In genomic region chr3:48500656-48501055, GRCh38 we compare ENCODE assay signal across 32 cellular contexts. TPM values are rescaled to one million over a fixed set of nuclear protein-coding genes. Genes with fewer than 3 reads are reported as not detected.
A peak's percentile ranks its signal among the peaks of the same experiment; 100 is the strongest.
DNase-seq lines count a peak whose midpoint lies in the region; ATAC-seq and TF ChIP-seq lines count a peak whose summit lies in the region.
"Had no signal": no experiment of that assay in that cellular context is flagged by ENCODE, and none has a peak within 500 bp of the region (broad histone marks: within the 10 kb centered on the region; RNA-seq: fewer than 3 reads in every experiment).

No MANE protein-coding gene starts in this region.

- H3K4me1 Mint-ChIP-seq in activated naive CD8-positive, alpha-beta T cell treated with anti-CD3 and anti-CD28 coated beads for 36 hours: peaks cover 16% of the 10 kb centered on the region
- H3K4me1 Mint-ChIP-seq in activated naive CD8-positive, alpha-beta T cell treated with anti-CD3 and anti-CD28 coated beads, Interleukin-2, amount 50 U/mL, for 24 hours: peaks cover 24% of the 10 kb centered on the region
- peaks cover 39% of the 10 kb centered on the region for H3K4me1 Mint-ChIP-seq in T-helper 17 cell

- H3K4me3 ChIP-seq in gastroesophageal sphincter: no peak overlapping the region
- H3K4me3 ChIP-seq: GM12878, hepatocyte, left lung, right lobe of liver, thyroid gland had no signal

- no peak overlapping the region for H3K4me3 Mint-ChIP-seq in activated naive CD8-positive, alpha-beta T cell treated with anti-CD3 and anti-CD28 coated beads for 36 hours
- H3K4me3 Mint-ChIP-seq in activated naive CD8-positive, alpha-beta T cell treated with anti-CD3 and anti-CD28 coated beads, Interleukin-2, amount 50 U/mL, for 24 hours: no peak overlapping the region
- H3K4me3 Mint-ChIP-seq in T-helper 17 cell: no peak overlapping the region
- H3K4me3 Mint-ChIP-seq: activated naive CD8-positive, alpha-beta T cell treated with anti-CD3 and anti-CD28 coated beads, Interleukin-2, amount 10 ng/mL, durations not matched to agents 7 days and 5 days; immature natural killer cell; mesothelial cell of epicardium; stimulated activated naive CD8-positive, alpha-beta T cell treated with anti-CD3 and anti-CD28 coated beads, Interleukin-15, amount 100 ng/mL, for 72 hours had no signal

- H3K4me1 ChIP-seq in gastroesophageal sphincter: peaks cover 0 to 33% (median 17%) of the 10 kb centered on the region in 3 donors

- peaks cover 0 to 52% of the 10 kb centered on the region in 2 donors for H3K36me3 ChIP-seq in gastroesophageal sphincter

- TF ChIP-seq EP300 in gastroesophageal sphincter (IDR thresholded peaks at IDR 0.05): no peak

- peak overlapping the region; percentile 40 for H3K27ac Mint-ChIP-seq in activated naive CD8-positive, alpha-beta T cell treated with anti-CD3 and anti-CD28 coated beads for 36 hours
- no peak overlapping the region for H3K27ac Mint-ChIP-seq in activated naive CD8-positive, alpha-beta T cell treated with anti-CD3 and anti-CD28 coated beads, Interleukin-2, amount 50 U/mL, for 24 hours
- H3K27ac Mint-ChIP-seq in T-helper 17 cell: peak overlapping the region; percentile 96
- H3K27ac Mint-ChIP-seq: activated T-helper 2 cell treated with anti-CD3 and anti-CD28 coated beads, Interferon-gamma antibody, Interleukin-2, Interleukin-4, amounts not matched to agents 10 μg/mL and 5 μg/mL and 100 μg/mL, durations not matched to agents 14 hours and 24 hours and 36 hours; mesothelial cell of epicardium; stimulated activated naive CD8-positive, alpha-beta T cell treated with anti-CD3 and anti-CD28 coated beads, Interleukin-15, amount 100 ng/mL, for 72 hours had no signal

- H3K27me3 Mint-ChIP-seq in activated naive CD8-positive, alpha-beta T cell treated with anti-CD3 and anti-CD28 coated beads for 36 hours: no peaks in the 10 kb centered on the region
- H3K27me3 Mint-ChIP-seq in activated naive CD8-positive, alpha-beta T cell treated with anti-CD3 and anti-CD28 coated beads, Interleukin-2, amount 50 U/mL, for 24 hours: no peaks in the 10 kb centered on the region
- H3K27me3 Mint-ChIP-seq in T-helper 17 cell: no peaks in the 10 kb centered on the region
- H3K27me3 Mint-ChIP-seq: activated naive CD8-positive, alpha-beta T cell treated with anti-CD3 and anti-CD28 coated beads, Interleukin-2, amount 10 ng/mL, durations not matched to agents 7 days and 5 days; stimulated activated naive CD8-positive, alpha-beta T cell treated with anti-CD3 and anti-CD28 coated beads, Interleukin-15, amount 100 ng/mL, for 72 hours had no signal

- WGBS in gastroesophageal sphincter (ENCODE audit: low coverage in 1 of 2), 2 donors: 92 to 100% methylated on average over 2 to 3 of the region's 5 CpGs

- no peak overlapping the region for H3K27ac ChIP-seq in gastroesophageal sphincter
- H3K27ac ChIP-seq: hepatocyte, right lobe of liver, thyroid gland, VCaP had no signal

- no peak for TF ChIP-seq POLR2A in gastroesophageal sphincter (IDR thresholded peaks at IDR 0.05)

- no peak for DNase-seq in activated naive CD8-positive, alpha-beta T cell treated with anti-CD3 and anti-CD28 coated beads for 36 hours
- no peak for DNase-seq in activated naive CD8-positive, alpha-beta T cell treated with anti-CD3 and anti-CD28 coated beads, Interleukin-2, amount 50 U/mL, for 24 hours
- no peak for DNase-seq in T-helper 17 cell
- DNase-seq in DMS153 (lab: John Stamatoyannopoulos, UW): no peak
- DNase-seq in NCI-H510A (lab: John Stamatoyannopoulos, UW): no peak
- DNase-seq: activated CD8-positive, alpha-beta memory T cell treated with anti-CD3 and anti-CD28 coated beads, Interleukin-2, amount 50 U/mL, for 4 hours; activated naive CD8-positive, alpha-beta T cell treated with anti-CD3 and anti-CD28 coated beads, Interleukin-2, amount 10 ng/mL, durations not matched to agents 7 days and 5 days; AML-193; Caco-2; cerebellar nuclear complex; DND-41; foreskin fibroblast; H7; immature natural killer cell; Karpas-422; left lung; NCI-H1694 treated with DMSO at 0.1 percent for 48 hours; NCI-H2171 treated with DMSO at 0.1 percent for 48 hours; NCI-H526 treated with DMSO at 0.1 percent for 48 hours; right lobe of liver; SK-N-SH; stimulated activated naive CD8-positive, alpha-beta T cell treated with anti-CD3 and anti-CD28 coated beads, Interleukin-15, amount 100 ng/mL, for 72 hours; thyroid gland had no signal

- H3K27me3 ChIP-seq in gastroesophageal sphincter: no peaks in the 10 kb centered on the region
- H3K27me3 ChIP-seq: hepatocyte, left lung, right lobe of liver, thyroid gland had no signal

- no peak for ATAC-seq in activated naive CD8-positive, alpha-beta T cell treated with anti-CD3 and anti-CD28 coated beads, Interleukin-2, amount 50 U/mL, for 24 hours
- no peak for ATAC-seq in T-helper 17 cell
- ATAC-seq in esophagus mucosa: peak; percentile 59
- ATAC-seq in gastroesophageal sphincter: no peak
- no peak for ATAC-seq in HG03571 (IDR thresholded peaks at IDR 0.05; ENCODE audit: unreplicated experiment)
- ATAC-seq: GM12878; left lung; right lobe of liver; stimulated activated naive CD8-positive, alpha-beta T cell treated with anti-CD3 and anti-CD28 coated beads, Interleukin-15, amount 100 ng/mL, for 72 hours had no signal

- TF ChIP-seq CTCF in gastroesophageal sphincter (IDR thresholded peaks at IDR 0.05): no peak

- H3K36me3 Mint-ChIP-seq in activated naive CD8-positive, alpha-beta T cell treated with anti-CD3 and anti-CD28 coated beads for 36 hours: peaks cover 9% of the 10 kb centered on the region
- peaks cover 15% of the 10 kb centered on the region for H3K36me3 Mint-ChIP-seq in activated naive CD8-positive, alpha-beta T cell treated with anti-CD3 and anti-CD28 coated beads, Interleukin-2, amount 50 U/mL, for 24 hours (ENCODE audit: low read depth)
- H3K36me3 Mint-ChIP-seq in T-helper 17 cell (ENCODE audit: low read depth): peaks cover 2% of the 10 kb centered on the region

- H3K9me3 Mint-ChIP-seq in activated naive CD8-positive, alpha-beta T cell treated with anti-CD3 and anti-CD28 coated beads for 36 hours: no peaks in the 10 kb centered on the region
- no peaks in the 10 kb centered on the region for H3K9me3 Mint-ChIP-seq in activated naive CD8-positive, alpha-beta T cell treated with anti-CD3 and anti-CD28 coated beads, Interleukin-2, amount 50 U/mL, for 24 hours
- H3K9me3 Mint-ChIP-seq: activated naive CD8-positive, alpha-beta T cell treated with anti-CD3 and anti-CD28 coated beads, Interleukin-2, amount 10 ng/mL, durations not matched to agents 7 days and 5 days; activated T-helper 2 cell treated with anti-CD3 and anti-CD28 coated beads, Interferon-gamma antibody, Interleukin-2, Interleukin-4, amounts not matched to agents 10 μg/mL and 5 μg/mL and 100 μg/mL, durations not matched to agents 14 hours and 24 hours and 36 hours; immature natural killer cell; neural crest cell; stimulated activated naive CD8-positive, alpha-beta T cell treated with anti-CD3 and anti-CD28 coated beads, Interleukin-15, amount 100 ng/mL, for 72 hours had no signal

- H3K9me3 ChIP-seq in T-helper 17 cell (ENCODE audit: control insufficient read depth, low read length, poor library complexity, severe bottlenecking): no peaks in the 10 kb centered on the region
- H3K9me3 ChIP-seq in gastroesophageal sphincter: no peaks in the 10 kb centered on the region
- H3K9me3 ChIP-seq: Caco-2, left lung, right lobe of liver, SK-N-SH, thyroid gland had no signal

RNA-seq across cellular contexts. Expression of gene SHISA5, which starts 3.3 kb away (rescaled TPM):
- total RNA-seq in activated naive CD8-positive, alpha-beta T cell treated with anti-CD3 and anti-CD28 coated beads for 36 hours: 10 to 100 TPM; 68.8 to 73.5 TPM
- total RNA-seq in T-helper 17 cell (100 to 1,000 TPM; 148 to 188 TPM), esophagus mucosa (210 TPM), gastroesophageal sphincter (100 to 1,000 TPM in 3 of 4 donors, 10 to 100 TPM in 1; 98.2 to 191 (median 122) TPM)

RNA-seq across cellular contexts. Expression of gene ATRIP, which starts 54.1 kb away (rescaled TPM):
- total RNA-seq in activated naive CD8-positive, alpha-beta T cell treated with anti-CD3 and anti-CD28 coated beads for 36 hours: 10 to 100 TPM; 17.3 to 17.9 TPM
- total RNA-seq in T-helper 17 cell (1 to 10 TPM; 7.6 to 9.3 TPM), esophagus mucosa (6.3 TPM), gastroesophageal sphincter (1 to 10 TPM; 3.0 to 6.8 (median 5.2) TPM)

RNA-seq across cellular contexts. Expression of gene PFKFB4, which starts 55.9 kb away (rescaled TPM):
- total RNA-seq in activated naive CD8-positive, alpha-beta T cell treated with anti-CD3 and anti-CD28 coated beads for 36 hours: 10 to 100 TPM; 33.7 to 36.1 TPM
- 1 to 10 TPM; 1.6 to 3.3 TPM for total RNA-seq in T-helper 17 cell
- total RNA-seq in esophagus mucosa: 8.3 TPM
- total RNA-seq in gastroesophageal sphincter: 1 to 10 TPM; 1.8 to 2.9 (median 2.4) TPM
